Comparison of ENCODE assay signal across 19 cellular contexts in the genomic region with DNA sequence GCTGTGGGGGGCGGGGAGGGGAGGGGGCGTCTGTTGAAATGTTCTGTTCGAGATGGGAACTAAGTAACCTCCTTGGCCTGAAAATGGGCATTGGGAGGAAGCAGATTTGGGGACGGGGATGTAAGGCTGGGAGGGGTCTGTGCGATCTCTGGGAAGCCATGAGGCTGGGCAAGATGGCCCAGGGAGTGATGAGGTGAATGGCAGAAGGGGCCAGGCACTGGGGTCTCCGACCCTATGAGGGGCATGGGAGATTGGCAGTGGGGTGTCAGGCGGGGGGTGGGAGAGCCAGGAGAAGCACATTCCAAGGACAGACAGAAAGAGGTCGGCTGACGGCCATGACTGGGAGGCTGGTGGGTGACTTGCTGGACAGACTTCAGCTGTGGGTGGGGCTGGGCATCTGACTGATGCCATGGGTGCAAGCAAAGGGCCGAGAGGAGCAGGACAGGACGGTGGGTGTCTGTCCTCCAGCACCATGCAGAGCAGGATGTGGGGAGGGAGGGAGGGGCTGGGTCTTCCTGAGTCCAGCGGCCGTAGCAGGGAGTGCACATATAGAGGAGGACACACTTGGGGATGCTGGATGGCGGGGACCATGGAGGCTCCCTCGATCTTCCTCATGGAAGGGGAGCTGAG.
"Had no signal": no experiment of that assay in that cellular context is flagged by ENCODE, and none has a peak within 500 bp of the region (broad histone marks: within the 10 kb centered on the region; RNA-seq: fewer than 3 reads in every experiment).

No MANE protein-coding gene starts in this region.

- H3K4me3 ChIP-seq: skin epidermis, suprapubic skin had no signal

- H3K9me3 Mint-ChIP-seq: activated CD8-positive, alpha-beta T cell treated with anti-CD3 and anti-CD28 coated beads for 36 hours; dendritic cell treated with granulocyte-macrophage colony-stimulating factor and Interleukin-4, amounts not matched to agents 40 ng/mL and 50 ng/mL, for 4 days; natural killer cell; stimulated activated naive CD8-positive, alpha-beta T cell treated with anti-CD3 and anti-CD28 coated beads, Interleukin-15, Interleukin-2, amounts not matched to agents 100 ng/mL and 50 ng/mL, for 24 hours had no signal

- H3K36me3 Mint-ChIP-seq: activated naive CD8-positive, alpha-beta T cell; natural killer cell had no signal

- H3K27ac ChIP-seq: brain microvascular endothelial cell, foreskin keratinocyte, skin epidermis, suprapubic skin had no signal

- H3K27ac Mint-ChIP-seq: activated CD4-positive, alpha-beta T cell treated with anti-CD3 and anti-CD28 coated beads for 36 hours; activated CD8-positive, alpha-beta T cell treated with anti-CD3 and anti-CD28 coated beads for 36 hours; activated naive CD8-positive, alpha-beta T cell; dendritic cell treated with granulocyte-macrophage colony-stimulating factor and Interleukin-4, amounts not matched to agents 40 ng/mL and 50 ng/mL, for 4 days; natural killer cell; stimulated activated naive CD8-positive, alpha-beta T cell treated with anti-CD3 and anti-CD28 coated beads, Interleukin-15, Interleukin-2, amounts not matched to agents 100 ng/mL and 50 ng/mL, for 24 hours had no signal

- H3K9me3 ChIP-seq: suprapubic skin had no signal

- H3K4me3 Mint-ChIP-seq: activated CD4-positive, alpha-beta T cell treated with anti-CD3 and anti-CD28 coated beads for 36 hours; activated CD8-positive, alpha-beta T cell treated with anti-CD3 and anti-CD28 coated beads for 36 hours; activated naive CD8-positive, alpha-beta T cell; dendritic cell treated with granulocyte-macrophage colony-stimulating factor and Interleukin-4, amounts not matched to agents 40 ng/mL and 50 ng/mL, for 4 days; natural killer cell; stimulated activated naive CD8-positive, alpha-beta T cell treated with anti-CD3 and anti-CD28 coated beads, Interleukin-15, Interleukin-2, amounts not matched to agents 100 ng/mL and 50 ng/mL, for 24 hours had no signal

- H3K27me3 ChIP-seq: brain microvascular endothelial cell had no signal

- ATAC-seq: activated CD4-positive, alpha-beta T cell treated with anti-CD3 and anti-CD28 coated beads for 36 hours; activated CD8-positive, alpha-beta T cell treated with anti-CD3 and anti-CD28 coated beads for 36 hours; foreskin keratinocyte; left colon had no signal

- DNase-seq: activated CD4-positive, alpha-beta T cell treated with anti-CD3 and anti-CD28 coated beads for 36 hours; activated CD8-positive, alpha-beta T cell treated with anti-CD3 and anti-CD28 coated beads for 36 hours; activated effector memory CD4-positive, alpha-beta T cell treated with anti-CD3 and anti-CD28 coated beads, Interleukin-2, amount 50 U/mL, for 16 hours; activated T-cell treated with anti-CD3 and anti-CD28 coated beads, Interleukin-2, amount 50 U/mL, for 48 hours; amygdala; brain microvascular endothelial cell; cerebellar nuclear complex; effector memory CD4-positive, alpha-beta T cell; foreskin keratinocyte; natural killer cell; occipital lobe; T-helper 2 cell; trophoblast cell had no signal

- H3K36me3 ChIP-seq: brain microvascular endothelial cell, suprapubic skin had no signal
